In genomic region chr1:11925938-11926292, GRCh38 we compare ENCODE assay signal across 8 cellular contexts. TPM values are rescaled to one million over a fixed set of nuclear protein-coding genes. Genes with fewer than 3 reads are reported as not detected.
DNase-seq lines count a peak whose midpoint lies in the region; ATAC-seq and TF ChIP-seq lines count a peak whose summit lies in the region.

No MANE protein-coding gene starts in this region.

- H3K4me3 ChIP-seq in astrocyte of the spinal cord (ENCODE audit: low read depth, low read length), result peak overlapping the region; percentile 42

- H3K9me3 Mint-ChIP-seq in memory B cell (no peaks in the 10 kb centered on the region), type B pancreatic cell (no peaks in the 10 kb centered on the region)

- peaks cover 31% of the 10 kb centered on the region for H3K4me1 Mint-ChIP-seq in memory B cell
- H3K4me1 Mint-ChIP-seq in type B pancreatic cell (ENCODE audit: unreplicated experiment), result peaks cover 30% of the 10 kb centered on the region

- TF ChIP-seq CTCF in astrocyte of the spinal cord (IDR thresholded peaks at IDR 0.05; ENCODE audit: low read depth, low read length) (no peak), type B pancreatic cell (conservative IDR thresholded peaks at IDR 0.05) (no peak)

- DNase-seq in activated CD4-positive, CD25-positive, alpha-beta regulatory T cell (lab: John Stamatoyannopoulos, UW), result no peak
- DNase-seq in astrocyte of the spinal cord (ENCODE audit: low read depth, low spot score), result no peak
- no peak for DNase-seq in memory B cell (ENCODE audit: low spot score in 2 of 2)
- no peak for DNase-seq in Ammon's horn (ENCODE audit: low spot score)
- no peak for DNase-seq in NCI-H2029 (lab: John Stamatoyannopoulos, UW)
- no peak for DNase-seq in type B pancreatic cell (ENCODE audit: extremely low spot score, unreplicated experiment)

- peak; percentile 16 to 21 for ATAC-seq in activated CD4-positive, CD25-positive, alpha-beta regulatory T cell treated with anti-CD3 and anti-CD28 coated beads, Interleukin-2, amount 50 U/mL, for 24 hours
- peak; percentile 4 for ATAC-seq in HG03280 (IDR thresholded peaks at IDR 0.05; ENCODE audit: unreplicated experiment)
- peak; percentile 20 for ATAC-seq in memory B cell (ENCODE audit: low read depth)

- H3K27ac Mint-ChIP-seq in memory B cell, result peak overlapping the region; percentile 76
- H3K27ac Mint-ChIP-seq in type B pancreatic cell, result no peak overlapping the region

- H3K27me3 Mint-ChIP-seq in memory B cell (no peaks in the 10 kb centered on the region), type B pancreatic cell (no peaks in the 10 kb centered on the region)

- H3K4me3 Mint-ChIP-seq in memory B cell, result peak overlapping the region; percentile 87
- no peak overlapping the region for H3K4me3 Mint-ChIP-seq in type B pancreatic cell

- H3K36me3 Mint-ChIP-seq in memory B cell (peaks cover 8% of the 10 kb centered on the region), type B pancreatic cell (peaks cover 9% of the 10 kb centered on the region)

- in situ Hi-C loops in astrocyte of the spinal cord (cut with HindIII; ENCODE audit: low sequenced_read_pairs), result no loop called here

RNA-seq across cellular contexts. Expression of gene KIAA2013, which starts 0.3 kb away (rescaled TPM):
- total RNA-seq in type B pancreatic cell (ENCODE audit: low replicate concordance), result 39.5 and 50.3 TPM in 2 replicates

RNA-seq across cellular contexts. Expression of gene PLOD1, which starts 8.6 kb away (rescaled TPM):
- 81.8 and 110 TPM in 2 replicates for total RNA-seq in type B pancreatic cell (ENCODE audit: low replicate concordance)

RNA-seq across cellular contexts. Expression of gene MFN2, which starts 54.3 kb away (rescaled TPM):
- 71.4 and 72.3 TPM in 2 replicates for total RNA-seq in type B pancreatic cell (ENCODE audit: low replicate concordance)
